ENCODE assay signal across 15 cellular contexts in genomic region chr2:44705356-44705755, GRCh38.
DNase-seq lines count a peak whose midpoint lies in the region.
"Had no signal": no experiment of that assay in that cellular context is flagged by ENCODE, and none has a peak within 500 bp of the region (broad histone marks: within the 10 kb centered on the region; RNA-seq: fewer than 3 reads in every experiment).

No MANE protein-coding gene starts in this region.

- 50% methylated on average over 5 of the region's 5 CpGs for WGBS in HUES64
- 32 to 41% methylated on average over 5 of the region's 5 CpGs for WGBS in ectodermal cell, 2 experiments

- H2AFZ ChIP-seq in neuron (ENCODE audit: low read depth, low read length): peak overlapping the region; percentile 4

- H3K4me1 ChIP-seq in HUES64 (ENCODE audit: insufficient read depth, low read length) (peaks cover 51% of the 10 kb centered on the region), ectodermal cell (ENCODE audit: control insufficient read depth, insufficient read depth, low read length) (peaks cover 42% of the 10 kb centered on the region), neuron (ENCODE audit: insufficient read depth, low read length) (peaks cover 57% of the 10 kb centered on the region)

- H3K9ac ChIP-seq in HUES64 (ENCODE audit: low read depth, low read length): no peak overlapping the region

- no peaks in the 10 kb centered on the region for H3K27me3 ChIP-seq in HUES64 (ENCODE audit: insufficient read depth, low read length)
- no peaks in the 10 kb centered on the region for H3K27me3 ChIP-seq in ectodermal cell (ENCODE audit: control insufficient read depth, insufficient read depth, low read length, poor library complexity, severe bottlenecking)
- H3K27me3 ChIP-seq in neuron (ENCODE audit: insufficient read depth, low read length): no peaks in the 10 kb centered on the region
- H3K27me3 ChIP-seq: BE2C had no signal

- peak; percentile 31 for DNase-seq in NCI-H2081 treated with DMSO at 0.1 percent for 48 hours (lab: John Stamatoyannopoulos, UW)
- no peak for DNase-seq in amniotic stem cell (lab: John Stamatoyannopoulos, UW)
- no peak for DNase-seq in central memory CD4-positive, alpha-beta T cell
- DNase-seq in OCI-M2 (lab: John Stamatoyannopoulos, UW; ENCODE audit: unreplicated experiment): no peak
- DNase-seq in NCI-H748 (lab: John Stamatoyannopoulos, UW; ENCODE audit: unreplicated experiment): no peak
- DNase-seq: BE2C; CD4-positive, alpha-beta memory T cell; DMS79 treated with DMSO at 0.1 percent for 48 hours; GDM1; IMR-90; Kasumi-1; SHP77 treated with DMSO at 0.1 percent for 48 hours had no signal

- H3K4me3 ChIP-seq in HUES64 (ENCODE audit: low read length): no peak overlapping the region
- H3K4me3 ChIP-seq in ectodermal cell (ENCODE audit: insufficient read depth, low read depth, low read length): no peak overlapping the region
- peak overlapping the region; percentile 28 for H3K4me3 ChIP-seq in neuron (ENCODE audit: low read length)

- H3K27ac ChIP-seq in HUES64 (ENCODE audit: low read depth, low read length) (peak overlapping the region; percentile 42; the same call in 1 of the 2 replicates), ectodermal cell (ENCODE audit: insufficient read depth, low read depth, low read length, poor library complexity, severe bottlenecking) (peak overlapping the region; percentile 65)

- H3K9me3 ChIP-seq in HUES64 (ENCODE audit: insufficient read depth, low read depth, low read length) (no peaks in the 10 kb centered on the region; the same call in 1 of the 2 replicates), ectodermal cell (ENCODE audit: control insufficient read depth, low read length) (no peaks in the 10 kb centered on the region), neuron (ENCODE audit: low read length) (peaks cover 2% of the 10 kb centered on the region)
- H3K9me3 ChIP-seq: BE2C had no signal

- H3K36me3 ChIP-seq in HUES64 (ENCODE audit: insufficient read depth, low read length): no peaks in the 10 kb centered on the region
- no peaks in the 10 kb centered on the region for H3K36me3 ChIP-seq in ectodermal cell (ENCODE audit: control insufficient read depth, insufficient read depth, low read length)
- H3K36me3 ChIP-seq in neuron (ENCODE audit: insufficient read depth, low read length): no peaks in the 10 kb centered on the region
- H3K36me3 ChIP-seq: BE2C had no signal
